1 cellular context compared by ENCODE assay signal in genomic region chr15:70490148-70490837, GRCh38.
TF ChIP-seq lines count a peak whose summit lies in the region.

No MANE protein-coding gene starts in this region.

TF ChIP-seq in IMR-90, 13 proteins besides CTCF, POLR2A, EP300 and RAD21 (continued from another document):
- TF ChIP-seq ELK1 (IDR thresholded peaks at IDR 0.05; ENCODE audit: borderline replicate concordance, low read depth, low read length): no peak
- no peak for TF ChIP-seq MAZ (IDR thresholded peaks at IDR 0.05; ENCODE audit: borderline replicate concordance, low read depth, low read length)
